ENCODE assay signal across 8 cellular contexts in genomic region chr11:66311965-66312548, GRCh38. TPM values are rescaled to one million over a fixed set of nuclear protein-coding genes. Genes with fewer than 3 reads are reported as not detected.
A peak's percentile ranks its signal among the peaks of the same experiment; 100 is the strongest.
DNase-seq lines count a peak whose midpoint lies in the region; ATAC-seq and TF ChIP-seq lines count a peak whose summit lies in the region.

No MANE protein-coding gene starts in this region.

- peak; percentile 94 for DNase-seq in NCI-H526 treated with DMSO at 0.1 percent for 48 hours (lab: John Stamatoyannopoulos, UW)
- peak; percentile 81 to 91 for DNase-seq in activated CD4-positive, alpha-beta T cell treated with anti-CD3 and anti-CD28 coated beads, Interleukin-2, amount 50 U/mL, for 24 hours (ENCODE audit: low read depth in 1 of 2, low spot score in 1 of 2)
- peak; percentile 83 to 92 for DNase-seq in dermis microvascular lymphatic vessel endothelial cell (ENCODE audit: low read depth in 2 of 2)
- DNase-seq in lower leg skin (ENCODE audit: low spot score in 2 of 2), result peak; percentile 93 to 98
- peak; percentile 87 for DNase-seq in stimulated activated CD4-positive, alpha-beta T cell treated with anti-CD3 and anti-CD28 coated beads, Interleukin-4, amount 100 ng/mL, for 24 hours

- no peak for TF ChIP-seq POLR2A in lower leg skin (IDR thresholded peaks at IDR 0.05)

- intact Hi-C loops in lower leg skin (cut with DNase I; ENCODE audit: low total_unique reads), result no loop called here

- peak overlapping the region; percentile 48 for H3K27ac ChIP-seq in C4-2B

- peak overlapping the region; percentile 30 for H3K4me3 ChIP-seq in lower leg skin (ENCODE audit: low read depth, poor library complexity, severe bottlenecking)

- WGBS in lower leg skin, 2 donors, result 0% methylated on average over 33 to 38 of the region's 44 CpGs

- peak; percentile 87 for TF ChIP-seq CTCF in C4-2B (conservative IDR thresholded peaks at IDR 0.05)
- TF ChIP-seq CTCF in lower leg skin (IDR thresholded peaks at IDR 0.05), result peak in 1 of 3 donors; percentile 74

- ATAC-seq in GM19395 (IDR thresholded peaks at IDR 0.05; ENCODE audit: unreplicated experiment) (peak; percentile 68), HG03521 (IDR thresholded peaks at IDR 0.05; ENCODE audit: unreplicated experiment) (peak; percentile 59)

RNA-seq across cellular contexts. Expression of gene CD248, which starts 4.8 kb away (rescaled TPM):
- total RNA-seq in dermis microvascular lymphatic vessel endothelial cell (under 0.01 and 0.13 TPM in 2 replicates), lower leg skin (10 to 100 TPM in 2 of 4 donors, 1 to 10 TPM in 2; 6.3 to 23.5 (median 12.3) TPM)

RNA-seq across cellular contexts. Expression of gene TMEM151A, which starts 20.4 kb away (rescaled TPM):
- total RNA-seq in dermis microvascular lymphatic vessel endothelial cell (under 0.01 TPM in 1 of 2 replicates, not detected in the other), lower leg skin (not detected)

RNA-seq across cellular contexts. Expression of gene YIF1A, which starts 23.1 kb away (rescaled TPM):
- 123 and 146 TPM in 2 replicates for total RNA-seq in dermis microvascular lymphatic vessel endothelial cell
- 10 to 100 TPM; 55.3 to 76.2 (median 74.1) TPM for total RNA-seq in lower leg skin

RNA-seq across cellular contexts. Expression of gene RIN1, which starts 24.2 kb away (rescaled TPM):
- total RNA-seq in dermis microvascular lymphatic vessel endothelial cell (4.7 and 5.9 TPM in 2 replicates), lower leg skin (10 to 100 TPM; 48.3 to 56.9 (median 53.8) TPM)

RNA-seq across cellular contexts. Expression of gene BRMS1, which starts 32.8 kb away (rescaled TPM):
- total RNA-seq in dermis microvascular lymphatic vessel endothelial cell (53.1 and 53.7 TPM in 2 replicates), lower leg skin (10 to 100 TPM; 40.1 to 68.4 (median 57.5) TPM)

Comparison
In these comparisons a context has a peak if more than half of its experiments do, and no peak if none do; other contexts are left out.
1. Peak in every context shown above with its lines: DNase-seq, ATAC-seq, H3K4me3 ChIP-seq and H3K27ac ChIP-seq.